8 cellular contexts compared by ENCODE assay signal in genomic region chr12:64666054-64666914, GRCh38. TPM values are rescaled to one million over a fixed set of nuclear protein-coding genes. Genes with fewer than 3 reads are reported as not detected.
DNase-seq lines count a peak whose midpoint lies in the region; ATAC-seq and TF ChIP-seq lines count a peak whose summit lies in the region.

No MANE protein-coding gene starts in this region.

- H3K27ac ChIP-seq in KMS-11 (peak overlapping the region; percentile 76), esophagus muscularis mucosa (replicated peaks in 1 of 4) (peak overlapping the region; percentile 60 to 85 (median 83)), upper lobe of left lung (peak overlapping the region; percentile 4 to 72 (median 54)), neuronal stem cell (replicated peaks; ENCODE audit: low read length) (no peak overlapping the region)

- H3K4me2 ChIP-seq in KMS-11 = peak overlapping the region; percentile 95
- H3K4me2 ChIP-seq in neuronal stem cell (ENCODE audit: insufficient read depth, low read length, poor library complexity, severe bottlenecking) = no peak overlapping the region

- H4K8ac ChIP-seq in neuronal stem cell (ENCODE audit: low read depth, low read length) = no peak overlapping the region

- no peaks in the 10 kb centered on the region for H4K20me1 ChIP-seq in KMS-11 (ENCODE audit: insufficient read depth)

- TF ChIP-seq POLR2A in esophagus muscularis mucosa (IDR thresholded peaks at IDR 0.05; ENCODE audit: low read depth) (no peak), upper lobe of left lung (IDR thresholded peaks at IDR 0.05) (no peak)

- peak overlapping the region; percentile 28 for H3K4me3 Mint-ChIP-seq in activated naive CD4-positive, alpha-beta T cell treated with anti-CD3 and anti-CD28 coated beads for 36 hours

- no peak overlapping the region for H3K23ac ChIP-seq in neuronal stem cell (ENCODE audit: low read depth, low read length, poor library complexity)

- no peak overlapping the region for H3K18ac ChIP-seq in neuronal stem cell (ENCODE audit: low read length)

- no peaks in the 10 kb centered on the region for H3K9me3 ChIP-seq in esophagus muscularis mucosa
- H3K9me3 ChIP-seq in upper lobe of left lung = no peaks in the 10 kb centered on the region
- H3K9me3 ChIP-seq in neuronal stem cell (replicated peaks in 1 of 2; ENCODE audit: control insufficient read depth in 2 of 2, insufficient read depth in 1 of 2, low read depth in 1 of 2, low read length in 2 of 2) = no peaks in the 10 kb centered on the region

- peaks cover 1% of the 10 kb centered on the region for H3K79me1 ChIP-seq in neuronal stem cell (ENCODE audit: low read depth, low read length)

- intact Hi-C loops in activated naive CD4-positive, alpha-beta T cell treated with anti-CD3 and anti-CD28 coated beads for 36 hours (cut with micrococcal nuclease) = loop anchor here (5.0 kb wide), 1 partner anchor 1636 kb away; the partner anchor contains the start of gene HELB
- intact Hi-C loops in esophagus muscularis mucosa (cut with DNase I) = no loop called here

- no peak overlapping the region for H3K4ac ChIP-seq in neuronal stem cell (ENCODE audit: low read length)

- H3K4me3 ChIP-seq in KMS-11 (IDR thresholded peaks at IDR 0.05; ENCODE audit: insufficient read depth, low read depth, low read length) (no peak overlapping the region), esophagus muscularis mucosa (no peak overlapping the region), upper lobe of left lung (no peak overlapping the region), neuronal stem cell (ENCODE audit: low read length in 2 of 2) (no peak overlapping the region)

- H3K9me3 Mint-ChIP-seq in activated naive CD4-positive, alpha-beta T cell treated with anti-CD3 and anti-CD28 coated beads for 36 hours = no peaks in the 10 kb centered on the region

- H4K91ac ChIP-seq in neuronal stem cell (ENCODE audit: low read depth, low read length, poor library complexity) = no peak overlapping the region

- no peak for ATAC-seq in upper lobe of left lung (ENCODE audit: low FRiP score in 2 of 2)

- H2BK120ac ChIP-seq in neuronal stem cell (ENCODE audit: low read depth, low read length) = no peak overlapping the region

- H2AK5ac ChIP-seq in neuronal stem cell (ENCODE audit: low read depth, low read length) = no peak overlapping the region

- H3K4me1 ChIP-seq in KMS-11 (ENCODE audit: low read depth, poor library complexity, severe bottlenecking) (peaks cover 74% of the 10 kb centered on the region), esophagus muscularis mucosa (peaks cover 65 to 95% (median 89%) of the 10 kb centered on the region in 4 donors), upper lobe of left lung (peaks cover 63 to 77% (median 67%) of the 10 kb centered on the region in 4 donors), neuronal stem cell (ENCODE audit: control insufficient read depth in 2 of 2, insufficient read depth in 1 of 2, low read depth in 1 of 2, low read length in 2 of 2) (peaks cover 5 to 10% of the 10 kb centered on the region in 2 donors)

- H3K27ac Mint-ChIP-seq in activated naive CD4-positive, alpha-beta T cell treated with anti-CD3 and anti-CD28 coated beads for 36 hours = peak overlapping the region; percentile 92

- WGBS in esophagus muscularis mucosa = 51% methylated on average over 3 of the region's 3 CpGs
- WGBS in upper lobe of left lung, 2 donors = 56 to 57% methylated on average over 3 of the region's 3 CpGs
- no CpG with 5 or more reads among the region's 3 CpGs for WGBS in neuronal stem cell (ENCODE audit: extremely low coverage in 2 of 2, insufficient read length in 2 of 2, insufficient replicate concordance in 1 of 2), 2 donors

- H3K9ac ChIP-seq in KMS-11 (peak overlapping the region; percentile 36), neuronal stem cell (ENCODE audit: low read depth, low read length, poor library complexity) (no peak overlapping the region)

- CTCF ChIA-PET in activated naive CD4-positive, alpha-beta T cell treated with anti-CD3 and anti-CD28 coated beads for 36 hours (lab: Charles Lee) = interaction anchor here (0.7 to 1.8 kb wide), 3 partner anchors 12 to 32 kb away, joined by 3 to 7 read pairs (median 3); no protein-coding TSS in a partner anchor

- no peak overlapping the region for H2BK12ac ChIP-seq in neuronal stem cell (ENCODE audit: low read length)

- H3K14ac ChIP-seq in neuronal stem cell (ENCODE audit: low read length) = no peak overlapping the region

- no peaks in the 10 kb centered on the region for H3K27me3 ChIP-seq in KMS-11 (ENCODE audit: insufficient read depth, low read depth)
- no peaks in the 10 kb centered on the region for H3K27me3 ChIP-seq in esophagus muscularis mucosa
- H3K27me3 ChIP-seq in upper lobe of left lung = no peaks in the 10 kb centered on the region
- no peaks in the 10 kb centered on the region for H3K27me3 ChIP-seq in neuronal stem cell (ENCODE audit: control insufficient read depth in 3 of 3, insufficient read depth in 3 of 3, low read depth in 1 of 3, low read length in 3 of 3)

- peaks cover 81% of the 10 kb centered on the region for H3K4me1 Mint-ChIP-seq in activated naive CD4-positive, alpha-beta T cell treated with anti-CD3 and anti-CD28 coated beads for 36 hours (ENCODE audit: low read depth)

- H3K79me2 ChIP-seq in KMS-11 (ENCODE audit: insufficient read depth, low read depth) = peaks cover 76% of the 10 kb centered on the region

- TF ChIP-seq CTCF in KMS-11 (conservative IDR thresholded peaks at IDR 0.05; ENCODE audit: low read depth, low read length) (no peak), esophagus muscularis mucosa (IDR thresholded peaks at IDR 0.05) (no peak), upper lobe of left lung (IDR thresholded peaks at IDR 0.05) (no peak)

- H3K36me3 ChIP-seq in KMS-11 (ENCODE audit: insufficient read depth) = no peaks in the 10 kb centered on the region
- H3K36me3 ChIP-seq in esophagus muscularis mucosa = no peaks in the 10 kb centered on the region
- no peaks in the 10 kb centered on the region for H3K36me3 ChIP-seq in upper lobe of left lung
- H3K36me3 ChIP-seq in neuronal stem cell (replicated peaks in 1 of 2; ENCODE audit: control insufficient read depth in 2 of 2, insufficient read depth in 2 of 2, low read length in 2 of 2) = no peaks in the 10 kb centered on the region

- DNase-seq in activated naive CD4-positive, alpha-beta T cell treated with anti-CD3 and anti-CD28 coated beads for 36 hours = no peak
- DNase-seq in activated naive CD4-positive, alpha-beta T cell (lab: John Stamatoyannopoulos, UW) = no peak
- no peak for DNase-seq in esophagus muscularis mucosa (ENCODE audit: extremely low spot score)
- DNase-seq in upper lobe of left lung = no peak
- DNase-seq in neuronal stem cell (ENCODE audit: low spot score) = no peak
- no peak for DNase-seq in NCI-H526 (lab: John Stamatoyannopoulos, UW)
- no peak for DNase-seq in NCI-H1930 (lab: John Stamatoyannopoulos, UW)

- no peak overlapping the region for H2BK15ac ChIP-seq in neuronal stem cell (ENCODE audit: low read length)

- TF ChIP-seq EP300 in esophagus muscularis mucosa (IDR thresholded peaks at IDR 0.05) (no peak), upper lobe of left lung (IDR thresholded peaks at IDR 0.05) (no peak)

- no peaks in the 10 kb centered on the region for H3K27me3 Mint-ChIP-seq in activated naive CD4-positive, alpha-beta T cell treated with anti-CD3 and anti-CD28 coated beads for 36 hours (ENCODE audit: low read depth)

- peaks cover 2% of the 10 kb centered on the region for H3K36me3 Mint-ChIP-seq in activated naive CD4-positive, alpha-beta T cell treated with anti-CD3 and anti-CD28 coated beads for 36 hours (ENCODE audit: low read depth)

- H2AFZ ChIP-seq in KMS-11 (ENCODE audit: low read depth) (peak overlapping the region; percentile 4; the same call in 1 of the 2 replicates), neuronal stem cell (ENCODE audit: low read length) (no peak overlapping the region)

- no peak overlapping the region for H2BK5ac ChIP-seq in neuronal stem cell (ENCODE audit: low read length)

RNA-seq across cellular contexts. Expression of gene RASSF3, which starts 56.0 kb away (rescaled TPM):
- 10 to 100 TPM; 39.4 to 43.8 TPM for total RNA-seq in activated naive CD4-positive, alpha-beta T cell treated with anti-CD3 and anti-CD28 coated beads for 36 hours
- total RNA-seq in esophagus muscularis mucosa (100 to 1,000 TPM; 124 to 299 (median 229) TPM), upper lobe of left lung (100 to 1,000 TPM in 1 of 6 donors, 10 to 100 TPM in 5; 25.0 to 104 (median 46.0) TPM)
- polyA plus RNA-seq in neuronal stem cell (2013, experiment 1 of 2) = 11.3 TPM
- polyA plus RNA-seq in neuronal stem cell (2013, experiment 2 of 2) = 11.6 TPM
